9 cellular contexts compared by ENCODE assay signal in genomic region chr2:233100192-233100998, GRCh38. TPM values are rescaled to one million over a fixed set of nuclear protein-coding genes. Genes with fewer than 3 reads are reported as not detected.
DNase-seq lines count a peak whose midpoint lies in the region; ATAC-seq and TF ChIP-seq lines count a peak whose summit lies in the region.
"Had no signal": no experiment of that assay in that cellular context is flagged by ENCODE, and none has a peak within 500 bp of the region (broad histone marks: within the 10 kb centered on the region; RNA-seq: fewer than 3 reads in every experiment).

No MANE protein-coding gene starts in this region.

- TF ChIP-seq POLR2A in tibial nerve (IDR thresholded peaks at IDR 0.05) = no peak

- no peak overlapping the region for H3K4me3 ChIP-seq in CD4-positive, alpha-beta memory T cell (ENCODE audit: low read length in 2 of 2)
- no peak overlapping the region for H3K4me3 ChIP-seq in tibial nerve

- peaks cover 4% of the 10 kb centered on the region for H3K36me3 ChIP-seq in CD4-positive, alpha-beta memory T cell (ENCODE audit: insufficient read depth, low read length)
- H3K36me3 ChIP-seq in tibial nerve = no peaks in the 10 kb centered on the region

- peak; percentile 49 to 82 (median 59) for DNase-seq in CD4-positive, alpha-beta memory T cell
- no peak for DNase-seq in activated T-helper 1 cell treated with anti-CD3 and anti-CD28 coated beads, Interleukin-12 subunit alpha, Interleukin-12 subunit beta, Interleukin-2, Interleukin-4 antibody, amounts not matched to agents 30 ng/mL and 10 ng/mL and 1 ng/mL, durations not matched to agents 14 hours and 24 hours and 36 hours (ENCODE audit: low spot score)
- peak; percentile 65 to 72 for DNase-seq in stimulated activated CD8-positive, alpha-beta memory T cell treated with anti-CD3 and anti-CD28 coated beads, Interleukin-2, amount 100 ng/mL, for 48 hours (ENCODE audit: low read depth in 2 of 2)
- DNase-seq in cerebellar nuclear complex (lab: John Stamatoyannopoulos, UW) (no peak), NCI-H1105 (lab: John Stamatoyannopoulos, UW) (no peak), tibial nerve (ENCODE audit: low spot score in 2 of 2) (no peak)

- POLR2A ChIA-PET in CD4-positive, alpha-beta memory T cell (lab: Charles Lee; ENCODE audit: partially characterized antibody) = interaction anchor here (0.6 to 4.6 kb wide), 10 partner anchors 8 to 151 kb away, joined by 3 to 49 read pairs (median 5); partner anchors contain the start of genes ATG16L1 and INPP5D

- H3K4me1 Mint-ChIP-seq in CD4-positive, alpha-beta memory T cell = peaks cover 50 to 84% (median 66%) of the 10 kb centered on the region in 4 donors
- peaks cover 50 to 72% (median 58%) of the 10 kb centered on the region in 3 donors for H3K4me1 Mint-ChIP-seq in IgD-negative memory B cell
- H3K4me1 Mint-ChIP-seq in activated T-helper 1 cell treated with anti-CD3 and anti-CD28 coated beads, Interleukin-12 subunit alpha, Interleukin-12 subunit beta, Interleukin-2, Interleukin-4 antibody, amounts not matched to agents 30 ng/mL and 10 ng/mL and 1 ng/mL, durations not matched to agents 14 hours and 24 hours and 36 hours (ENCODE audit: low read depth) = peaks cover 63% of the 10 kb centered on the region

- peak overlapping the region; percentile 41 for H3K27ac ChIP-seq in CD4-positive, alpha-beta memory T cell (ENCODE audit: low read depth, low read length)
- no peak overlapping the region for H3K27ac ChIP-seq in tibial nerve

- peak overlapping the region; percentile 77 to 96 (median 87) for H3K27ac Mint-ChIP-seq in CD4-positive, alpha-beta memory T cell
- peak overlapping the region; percentile 96 to 99 (median 99) for H3K27ac Mint-ChIP-seq in IgD-negative memory B cell
- H3K27ac Mint-ChIP-seq in activated T-helper 1 cell treated with anti-CD3 and anti-CD28 coated beads, Interleukin-12 subunit alpha, Interleukin-12 subunit beta, Interleukin-2, Interleukin-4 antibody, amounts not matched to agents 30 ng/mL and 10 ng/mL and 1 ng/mL, durations not matched to agents 14 hours and 24 hours and 36 hours = peak overlapping the region; percentile 69

- peaks cover 0 to 2% (median 0%) of the 10 kb centered on the region in 8 donors for H3K9me3 Mint-ChIP-seq in CD4-positive, alpha-beta memory T cell
- H3K9me3 Mint-ChIP-seq in IgD-negative memory B cell = no peaks in the 10 kb centered on the region
- H3K9me3 Mint-ChIP-seq in activated T-helper 1 cell treated with anti-CD3 and anti-CD28 coated beads, Interleukin-12 subunit alpha, Interleukin-12 subunit beta, Interleukin-2, Interleukin-4 antibody, amounts not matched to agents 30 ng/mL and 10 ng/mL and 1 ng/mL, durations not matched to agents 14 hours and 24 hours and 36 hours = no peaks in the 10 kb centered on the region

- H3K4me1 ChIP-seq in CD4-positive, alpha-beta memory T cell (ENCODE audit: insufficient read depth, low read length) = peaks cover 64% of the 10 kb centered on the region
- peaks cover 0 to 9% (median 0%) of the 10 kb centered on the region in 4 donors for H3K4me1 ChIP-seq in tibial nerve

- no peaks in the 10 kb centered on the region for H3K27me3 ChIP-seq in CD4-positive, alpha-beta memory T cell (ENCODE audit: insufficient read depth, low read length)
- no peaks in the 10 kb centered on the region for H3K27me3 ChIP-seq in tibial nerve

- peak overlapping the region; percentile 43 to 88 (median 76) for H3K4me3 Mint-ChIP-seq in CD4-positive, alpha-beta memory T cell
- peak overlapping the region; percentile 74 to 93 (median 88) for H3K4me3 Mint-ChIP-seq in IgD-negative memory B cell
- peak overlapping the region; percentile 40 for H3K4me3 Mint-ChIP-seq in activated T-helper 1 cell treated with anti-CD3 and anti-CD28 coated beads, Interleukin-12 subunit alpha, Interleukin-12 subunit beta, Interleukin-2, Interleukin-4 antibody, amounts not matched to agents 30 ng/mL and 10 ng/mL and 1 ng/mL, durations not matched to agents 14 hours and 24 hours and 36 hours

- 77 to 80% methylated on average over 17 of the region's 17 CpGs for WGBS in tibial nerve, 2 donors

- peaks cover 37 to 46% of the 10 kb centered on the region in 2 donors for H3K36me3 Mint-ChIP-seq in CD4-positive, alpha-beta memory T cell
- peaks cover 16% of the 10 kb centered on the region for H3K36me3 Mint-ChIP-seq in IgD-negative memory B cell
- H3K36me3 Mint-ChIP-seq in activated T-helper 1 cell treated with anti-CD3 and anti-CD28 coated beads, Interleukin-12 subunit alpha, Interleukin-12 subunit beta, Interleukin-2, Interleukin-4 antibody, amounts not matched to agents 30 ng/mL and 10 ng/mL and 1 ng/mL, durations not matched to agents 14 hours and 24 hours and 36 hours (ENCODE audit: low read depth) = peaks cover 41% of the 10 kb centered on the region

- intact Hi-C loops in CD4-positive, alpha-beta memory T cell (cut with micrococcal nuclease) = no loop called here
- intact Hi-C loops in activated T-helper 1 cell treated with anti-CD3 and anti-CD28 coated beads, Interleukin-12 subunit alpha, Interleukin-12 subunit beta, Interleukin-2, Interleukin-4 antibody, amounts not matched to agents 30 ng/mL and 10 ng/mL and 1 ng/mL, durations not matched to agents 14 hours and 24 hours and 36 hours (cut with micrococcal nuclease) = loop anchor here (1.0 to 2.0 kb wide), 2 partner anchors 18 to 40 kb away; partner anchors contain the start of gene INPP5D

- no peaks in the 10 kb centered on the region for H3K9me3 ChIP-seq in CD4-positive, alpha-beta memory T cell (ENCODE audit: control insufficient read depth in 1 of 2, low read length in 2 of 2)
- H3K9me3 ChIP-seq in tibial nerve = no peaks in the 10 kb centered on the region

- CTCF ChIA-PET in CD4-positive, alpha-beta memory T cell (lab: Charles Lee; ENCODE audit: partially characterized antibody) = interaction anchor here (0.8 to 6.7 kb wide), 8 partner anchors 8 to 150 kb away, joined by 3 to 63 read pairs (median 7); partner anchors contain the start of genes ATG16L1 and INPP5D

- H3K27me3 Mint-ChIP-seq in CD4-positive, alpha-beta memory T cell = no peaks in the 10 kb centered on the region
- no peaks in the 10 kb centered on the region for H3K27me3 Mint-ChIP-seq in IgD-negative memory B cell
- no peaks in the 10 kb centered on the region for H3K27me3 Mint-ChIP-seq in activated T-helper 1 cell treated with anti-CD3 and anti-CD28 coated beads, Interleukin-12 subunit alpha, Interleukin-12 subunit beta, Interleukin-2, Interleukin-4 antibody, amounts not matched to agents 30 ng/mL and 10 ng/mL and 1 ng/mL, durations not matched to agents 14 hours and 24 hours and 36 hours (ENCODE audit: insufficient read depth)

- peak; percentile 80 for ATAC-seq in GM21423 (IDR thresholded peaks at IDR 0.05; ENCODE audit: unreplicated experiment)

- TF ChIP-seq CTCF in tibial nerve (IDR thresholded peaks at IDR 0.05) = no peak

- TF ChIP-seq EP300 in tibial nerve (IDR thresholded peaks at IDR 0.05) = no peak

RNA-seq across cellular contexts. Expression of gene INPP5D, which starts 40.3 kb away (rescaled TPM):
- 100 to 1,000 TPM; 117 to 127 TPM for total RNA-seq in CD4-positive, alpha-beta memory T cell
- polyA plus RNA-seq in CD4-positive, alpha-beta memory T cell = 100 to 1,000 TPM in 1 of 2 donors, 10 to 100 TPM in 1; 29.6 to 125 TPM
- 220 TPM for polyA plus RNA-seq in IgD-negative memory B cell
- total RNA-seq in activated T-helper 1 cell treated with anti-CD3 and anti-CD28 coated beads, Interleukin-12 subunit alpha, Interleukin-12 subunit beta, Interleukin-2, Interleukin-4 antibody, amounts not matched to agents 30 ng/mL and 10 ng/mL and 1 ng/mL, durations not matched to agents 14 hours and 24 hours and 36 hours = 60.9 and 61.2 TPM in 2 replicates
- total RNA-seq in tibial nerve = 10 to 100 TPM; 22.8 to 55.3 (median 42.1) TPM
- total RNA-seq: Daoy had no signal

Comparison
In these comparisons a context has a peak if more than half of its experiments do, and no peak if none do; other contexts are left out.
1. DNase-seq: peak in CD4-positive, alpha-beta memory T cell (5 of 5) and stimulated activated CD8-positive, alpha-beta memory T cell treated with anti-CD3 and anti-CD28 coated beads, Interleukin-2, amount 100 ng/mL, for 48 hours (2 of 2); none in activated T-helper 1 cell treated with anti-CD3 and anti-CD28 coated beads, Interleukin-12 subunit alpha, Interleukin-12 subunit beta, Interleukin-2, Interleukin-4 antibody, amounts not matched to agents 30 ng/mL and 10 ng/mL and 1 ng/mL, durations not matched to agents 14 hours and 24 hours and 36 hours (single experiment), cerebellar nuclear complex (0 of 2), NCI-H1105 (single experiment) and tibial nerve (0 of 2).
2. Peak in every context shown above with its lines, with median percentiles within 50 percentile points of each other: H3K27ac Mint-ChIP-seq and H3K4me3 Mint-ChIP-seq.